ENCODE assay signal across 22 cellular contexts in genomic region chr13:95801825-95802224, GRCh38.
A peak's percentile ranks its signal among the peaks of the same experiment; 100 is the strongest.
DNase-seq lines count a peak whose midpoint lies in the region; ATAC-seq, FAIRE-seq and TF ChIP-seq lines count a peak whose summit lies in the region.
"Had no signal": no experiment of that assay in that cellular context is flagged by ENCODE, and none has a peak within 500 bp of the region (broad histone marks: within the 10 kb centered on the region; RNA-seq: fewer than 3 reads in every experiment).

No MANE protein-coding gene starts in this region.

- H3K56ac ChIP-seq in IMR-90 (ENCODE audit: extremely low read depth, insufficient read depth, low read length): no peak overlapping the region
- H3K56ac ChIP-seq in mesendoderm (ENCODE audit: low read length): no peak overlapping the region

- H4K8ac ChIP-seq in IMR-90 (ENCODE audit: low read depth in 2 of 2, low read length in 2 of 2) (no peak overlapping the region), mesendoderm (ENCODE audit: low read depth, low read length) (no peak overlapping the region)

- ATAC-seq in HepG2 (no peak), right lobe of liver (no peak), IMR-90 (ENCODE audit: low read depth) (no peak)

- no peak overlapping the region for H3K18ac ChIP-seq in IMR-90 (ENCODE audit: low read depth, low read length)
- H3K18ac ChIP-seq in mesendoderm (ENCODE audit: low read length): no peak overlapping the region

- 93% methylated on average over 4 of the region's 4 CpGs for WGBS in HepG2 (ENCODE audit: low lambda C conversion rate)
- WGBS in right lobe of liver (ENCODE audit: insufficient coverage, low coverage, low lambda C conversion rate, missing lambda C conversion rate): 92% methylated on average over 4 of the region's 4 CpGs
- no CpG with 5 or more reads among the region's 4 CpGs for WGBS in IMR-90 (ENCODE audit: extremely low coverage in 2 of 2, insufficient read length in 1 of 2), 2 experiments
- no CpG with 5 or more reads among the region's 4 CpGs for WGBS in mesendoderm (ENCODE audit: extremely low coverage, insufficient coverage, low lambda C conversion rate)

- H3K9me3 ChIP-seq in HepG2 (ENCODE audit: low read length) (no peaks in the 10 kb centered on the region), right lobe of liver (peaks cover 0 to 5% (median 0%) of the 10 kb centered on the region in 4 donors), IMR-90 (ENCODE audit: control insufficient read depth, insufficient read depth, low read length) (no peaks in the 10 kb centered on the region; the same call in 1 of the 2 replicates)
- H3K9me3 ChIP-seq: BE2C, Caco-2 had no signal

- no peaks in the 10 kb centered on the region for H3K79me2 ChIP-seq in HepG2 (ENCODE audit: insufficient read depth, low read length)
- no peaks in the 10 kb centered on the region for H3K79me2 ChIP-seq in mesendoderm (ENCODE audit: control insufficient read depth, insufficient read depth, low read length)

- no peak overlapping the region for H2BK120ac ChIP-seq in IMR-90 (ENCODE audit: low read depth, low read length)
- H2BK120ac ChIP-seq in mesendoderm (ENCODE audit: low read depth, low read length): no peak overlapping the region

- FAIRE-seq in HepG2 (lab: Jason Lieb, UNC): no peak
- FAIRE-seq: A204.1, D721Med, G401.6, GM12891, GM19239 had no signal

- POLR2A ChIA-PET in HepG2 (lab: Yijun Ruan, JAX) (no interaction called here), IMR-90 (lab: Charles Lee; ENCODE audit: unreplicated experiment) (no interaction called here)

- H4K91ac ChIP-seq in IMR-90 (ENCODE audit: insufficient read depth, low read depth, low read length): no peak overlapping the region

- TF ChIP-seq EP300 in HepG2 (IDR thresholded peaks at IDR 0.05; ENCODE audit: low read depth in 2 of 2, low read length in 2 of 2) (no peak), HepG2 (CRISPR knock-in tag; IDR thresholded peaks at IDR 0.05; ENCODE audit: borderline replicate concordance) (no peak)

- no peak overlapping the region for H3K4me3 ChIP-seq in HepG2 (replicated peaks in 1 of 3; ENCODE audit: insufficient read depth in 1 of 3, low read depth in 2 of 3, low read length in 3 of 3)
- H3K4me3 ChIP-seq in right lobe of liver: no peak overlapping the region
- H3K4me3 ChIP-seq in IMR-90 (ENCODE audit: insufficient read depth, low read depth, low read length): no peak overlapping the region
- no peak overlapping the region for H3K4me3 ChIP-seq in mesendoderm (ENCODE audit: low read length)
- H3K4me3 ChIP-seq in H7 (ENCODE audit: insufficient read depth, low read depth, low read length): no peak overlapping the region
- H3K4me3 ChIP-seq: BLaER1 had no signal

- H3K4me1 ChIP-seq in HepG2 (ENCODE audit: insufficient read depth, low read length) (no peaks in the 10 kb centered on the region), right lobe of liver (no peaks in the 10 kb centered on the region), IMR-90 (ENCODE audit: control insufficient read depth, insufficient read depth, low read length) (peaks cover 2% of the 10 kb centered on the region), mesendoderm (ENCODE audit: control insufficient read depth, low read depth, low read length) (peaks cover 3% of the 10 kb centered on the region)
- H3K4me1 ChIP-seq: BE2C, BLaER1, Caco-2 had no signal

- CTCF ChIA-PET in HepG2 (lab: Yijun Ruan, JAX; ENCODE audit: low intra/inter-chr PET ratio, low total read pairs) (no interaction called here), IMR-90 (lab: Yijun Ruan, JAX) (no interaction called here)

- BruUV-seq in HepG2 (replicated peaks; lab: Mats Ljungman, UMichigan) (no TSS peak), IMR-90 (replicated peaks; lab: Mats Ljungman, UMichigan) (no TSS peak)

- H3K79me1 ChIP-seq in IMR-90 (ENCODE audit: low read depth in 1 of 2, low read length in 2 of 2): no peaks in the 10 kb centered on the region
- no peaks in the 10 kb centered on the region for H3K79me1 ChIP-seq in mesendoderm (ENCODE audit: low read length)

- H3K27ac ChIP-seq in HepG2 (ENCODE audit: extremely low read length, insufficient read depth, low read length) (no peak overlapping the region), right lobe of liver (no peak overlapping the region), IMR-90 (ENCODE audit: insufficient read depth, low read length) (no peak overlapping the region), mesendoderm (ENCODE audit: low read depth, low read length) (no peak overlapping the region)
- H3K27ac ChIP-seq: BLaER1 had no signal

- no peak overlapping the region for H3K14ac ChIP-seq in IMR-90 (replicated peaks; ENCODE audit: low read depth, low read length)

- H4K20me1 ChIP-seq in HepG2 (ENCODE audit: insufficient read depth, low read length): no peaks in the 10 kb centered on the region
- H4K20me1 ChIP-seq in IMR-90 (ENCODE audit: insufficient read depth, low read length): no peaks in the 10 kb centered on the region
- H4K20me1 ChIP-seq: BLaER1 had no signal

- H2AK5ac ChIP-seq in IMR-90 (ENCODE audit: low read depth, low read length) (no peak overlapping the region), mesendoderm (ENCODE audit: low read length) (no peak overlapping the region)

- intact Hi-C loops in HepG2 (cut with micrococcal nuclease; ENCODE audit: unreplicated experiment): no loop called here
- intact Hi-C loops in right lobe of liver (cut with DNase I): no loop called here
- intact Hi-C loops in IMR-90 (cut with micrococcal nuclease): no loop called here

- H2BK15ac ChIP-seq in IMR-90 (ENCODE audit: low read depth, low read length): no peak overlapping the region
- no peak overlapping the region for H2BK15ac ChIP-seq in mesendoderm (replicated peaks; ENCODE audit: low read depth)

- DNase-seq in HepG2 (ENCODE audit: low spot score) (no peak), right lobe of liver (no peak), IMR-90 (no peak), mesendoderm (peak; percentile 58), amygdala (lab: John Stamatoyannopoulos, UW) (no peak), H7 (no peak)
- DNase-seq: 8988T; ACHN; BE2C; C1 segment of cervical spinal cord; Caco-2; Calu3; CD4-positive, alpha-beta memory T cell; CD4-positive, CD25-positive, alpha-beta regulatory T cell; DMS79 treated with DMSO at 0.1 percent for 48 hours; GF-D8 had no signal

- no peak for TF ChIP-seq CTCF in HepG2 (CRISPR knock-in tag; IDR thresholded peaks at IDR 0.05)
- TF ChIP-seq CTCF in right lobe of liver (IDR thresholded peaks at IDR 0.05): no peak
- no peak for TF ChIP-seq CTCF in IMR-90 (conservative IDR thresholded peaks at IDR 0.05; ENCODE audit: low read depth, low read length)

- TF ChIP-seq RAD21 in HepG2 (CRISPR knock-in tag; IDR thresholded peaks at IDR 0.05): no peak
- TF ChIP-seq RAD21 in IMR-90 (IDR thresholded peaks at IDR 0.05; ENCODE audit: low read length): no peak

- H3K9me1 ChIP-seq in IMR-90 (ENCODE audit: insufficient read depth, low read length): no peaks in the 10 kb centered on the region

- H3K36me3 ChIP-seq in HepG2 (replicated peaks in 1 of 2; ENCODE audit: control insufficient read depth in 1 of 2, insufficient read depth in 2 of 2, low read length in 2 of 2): no peaks in the 10 kb centered on the region
- H3K36me3 ChIP-seq in right lobe of liver: no peaks in the 10 kb centered on the region
- H3K36me3 ChIP-seq in IMR-90 (ENCODE audit: control insufficient read depth, insufficient read depth, low read length): peaks cover 3% of the 10 kb centered on the region
- no peaks in the 10 kb centered on the region for H3K36me3 ChIP-seq in mesendoderm (ENCODE audit: control insufficient read depth, insufficient read depth, low read length)
- H3K36me3 ChIP-seq in H7 (replicated peaks; ENCODE audit: control insufficient read depth, insufficient read depth, low read length): no peaks in the 10 kb centered on the region
- H3K36me3 ChIP-seq: BLaER1 had no signal

- H3K27me3 ChIP-seq in HepG2 (ENCODE audit: control insufficient read depth in 1 of 2, insufficient read depth in 2 of 2, low read length in 2 of 2) (no peaks in the 10 kb centered on the region), right lobe of liver (no peaks in the 10 kb centered on the region), IMR-90 (ENCODE audit: control insufficient read depth, insufficient read depth, low read length) (no peaks in the 10 kb centered on the region), mesendoderm (ENCODE audit: insufficient read depth, low read length, poor library complexity) (no peaks in the 10 kb centered on the region), H7 (ENCODE audit: control insufficient read depth, insufficient read depth, low read length) (no peaks in the 10 kb centered on the region)
- H3K27me3 ChIP-seq: BE2C, BLaER1 had no signal

- H3K4me2 ChIP-seq in HepG2 (ENCODE audit: low read depth, low read length) (no peak overlapping the region), IMR-90 (ENCODE audit: low read depth, low read length) (no peak overlapping the region), mesendoderm (ENCODE audit: low read length) (no peak overlapping the region)
- H3K4me2 ChIP-seq: BLaER1 had no signal

- TF ChIP-seq POLR2A in HepG2 (IDR thresholded peaks at IDR 0.05; ENCODE audit: insufficient read depth in 1 of 2, low read depth in 2 of 2, low read length in 2 of 2): no peak
- TF ChIP-seq POLR2A in right lobe of liver (IDR thresholded peaks at IDR 0.05): no peak
- no peak for TF ChIP-seq POLR2A in IMR-90 (IDR thresholded peaks at IDR 0.05; ENCODE audit: low read depth, low read length)

- dilution Hi-C loops in IMR-90 (cut with HindIII; ENCODE audit: low sequenced_read_pairs, unreplicated experiment): no loop called here

- no peak overlapping the region for H2BK20ac ChIP-seq in IMR-90 (ENCODE audit: low read depth, low read length)

- H4K5ac ChIP-seq in IMR-90 (ENCODE audit: low read depth, low read length) (no peak overlapping the region), mesendoderm (ENCODE audit: low read length) (no peak overlapping the region)

- in situ Hi-C loops in HepG2 (cut with HindIII; ENCODE audit: extremely low pct_ligation_motif_present, low pct_unique_long_range_greater_than_20kb) (no loop called here), IMR-90 (cut with MboI; ENCODE audit: low sequenced_read_pairs) (no loop called here)

- H3K23ac ChIP-seq in IMR-90 (ENCODE audit: low read depth, low read length): no peak overlapping the region
- H3K23ac ChIP-seq in mesendoderm (ENCODE audit: low read length): no peak overlapping the region

- no peak overlapping the region for H2AFZ ChIP-seq in HepG2 (ENCODE audit: low read length)
- H2AFZ ChIP-seq in IMR-90 (replicated peaks; ENCODE audit: low read length, poor library complexity): no peak overlapping the region

- no peak overlapping the region for H3K4ac ChIP-seq in IMR-90 (ENCODE audit: low read depth, low read length)
- H3K4ac ChIP-seq in mesendoderm (ENCODE audit: low read depth, low read length): no peak overlapping the region

- no peak overlapping the region for H2AK9ac ChIP-seq in IMR-90 (replicated peaks; ENCODE audit: low read depth, low read length, poor library complexity)

- H2BK5ac ChIP-seq in IMR-90 (ENCODE audit: low read depth, low read length, poor library complexity, severe bottlenecking) (no peak overlapping the region), mesendoderm (ENCODE audit: low read length) (no peak overlapping the region)

- H3K9ac ChIP-seq in HepG2 (ENCODE audit: insufficient read depth, low read depth, low read length): no peak overlapping the region
- no peak overlapping the region for H3K9ac ChIP-seq in IMR-90 (ENCODE audit: low read depth, low read length)
- H3K9ac ChIP-seq in mesendoderm (ENCODE audit: low read length): no peak overlapping the region
- H3K9ac ChIP-seq: BLaER1 had no signal

TF ChIP-seq in IMR-90, 13 proteins besides CTCF, POLR2A, EP300 and RAD21 (continues in another document):
- TF ChIP-seq SMC3 (IDR thresholded peaks at IDR 0.05; ENCODE audit: low read depth, low read length): no peak
